In genomic region chr12:118136559-118137003, GRCh38 we compare ENCODE assay signal across 8 cellular contexts. TPM values are rescaled to one million over a fixed set of nuclear protein-coding genes. Genes with fewer than 3 reads are reported as not detected.
DNase-seq lines count a peak whose midpoint lies in the region; ATAC-seq lines count a peak whose summit lies in the region.

No MANE protein-coding gene starts in this region.

- in situ Hi-C loops in SK-MEL-5 (cut with HindIII; ENCODE audit: low pct_unique_long_range_greater_than_20kb, low sequenced_read_pairs) = no loop called here

- ATAC-seq in HG03108 (IDR thresholded peaks at IDR 0.05; ENCODE audit: unreplicated experiment) = peak; percentile 20

- DNase-seq in NCI-H82 (lab: John Stamatoyannopoulos, UW) = peak; percentile 46
- DNase-seq in NCI-H82 treated with DMSO at 0.1 percent for 48 hours (lab: John Stamatoyannopoulos, UW; ENCODE audit: unreplicated experiment) = no peak
- peak; percentile 44 for DNase-seq in SK-MEL-5 (ENCODE audit: low read depth, low spot score)
- peak in 36 of 56 donors; percentile 3 to 54 (median 33) for DNase-seq in amygdala (lab: John Stamatoyannopoulos, UW)
- DNase-seq in hepatic stellate cell (ENCODE audit: low spot score) = peak; percentile 56
- peak; percentile 44 for DNase-seq in putamen (ENCODE audit: low spot score)
- no peak for DNase-seq in middle frontal gyrus (ENCODE audit: extremely low spot score, low spot score)

RNA-seq across cellular contexts. Expression of gene PEBP1, which starts 0.7 kb away (rescaled TPM):
- 512 and 576 TPM in 2 replicates for total RNA-seq in SK-MEL-5 (2014; rRNA removed; shearing (Covaris generic))
- 434 and 443 TPM in 2 replicates for polyA plus RNA-seq in SK-MEL-5 (2015; cell fraction: cytosol; rRNA removed)
- polyA plus RNA-seq in SK-MEL-5 (2015; cell fraction: nucleus; rRNA removed) = 147 and 172 TPM in 2 replicates

RNA-seq across cellular contexts. Expression of gene VSIG10, which starts 32.8 kb away (rescaled TPM):
- 28.1 and 32.2 TPM in 2 replicates for total RNA-seq in SK-MEL-5 (2014; rRNA removed; shearing (Covaris generic))
- polyA plus RNA-seq in SK-MEL-5 (2015; cell fraction: cytosol; rRNA removed) = 18.1 and 61.9 TPM in 2 replicates
- 27.2 and 52.5 TPM in 2 replicates for polyA plus RNA-seq in SK-MEL-5 (2015; cell fraction: nucleus; rRNA removed)

Comparison
In these comparisons a context has a peak if more than half of its experiments do, and no peak if none do; other contexts are left out.
1. DNase-seq: peak in NCI-H82 (single experiment), SK-MEL-5 (single experiment), amygdala (36 of 56), hepatic stellate cell (single experiment) and putamen (single experiment); none in NCI-H82 treated with DMSO at 0.1 percent for 48 hours (single experiment) and middle frontal gyrus (single experiment).